ENCODE assay signal across 1 cellular context in genomic region chr2:11355194-11356053, GRCh38.
TF ChIP-seq lines count a peak whose summit lies in the region.

No MANE protein-coding gene starts in this region.

TF ChIP-seq in HepG2, 621 proteins besides CTCF, POLR2A, EP300 and RAD21 (continued from another document and continues in another):
- TF ChIP-seq ZNF687 (CRISPR knock-in tag; IDR thresholded peaks at IDR 0.05) (peak; percentile 84), ZNF740 (CRISPR knock-in tag; IDR thresholded peaks at IDR 0.05) (peak; percentile 16; the same call in 1 of the 2 replicates), MAFK (conservative IDR thresholded peaks at IDR 0.05 in 1 of 2, IDR thresholded peaks at IDR 0.05 in 1 of 2; ENCODE audit: low read length in 2 of 2) (no peak), CC2D1A (CRISPR knock-in tag; IDR thresholded peaks at IDR 0.05) (no peak), ZBTB40 (IDR thresholded peaks at IDR 0.05) (no peak), ZBTB40 (CRISPR knock-in tag; IDR thresholded peaks at IDR 0.05) (no peak; the same call in 1 of the 2 replicates), ZBTB7A (CRISPR knock-in tag; IDR thresholded peaks at IDR 0.05) (peak; percentile 72; the same call in 1 of the 2 replicates), MIXL1 (CRISPR knock-in tag; IDR thresholded peaks at IDR 0.05) (peak; percentile 13; the same call in 1 of the 2 replicates), GPBP1L1 (CRISPR knock-in tag; IDR thresholded peaks at IDR 0.05) (no peak), ZNF232 (CRISPR knock-in tag; IDR thresholded peaks at IDR 0.05; ENCODE audit: borderline replicate concordance) (0 out of 2 replicates have a peak, but pooled peaks have one; percentile 27), ZNF761 (CRISPR knock-in tag; conservative IDR thresholded peaks at IDR 0.05) (peak; percentile 37; the same call in 1 of the 2 replicates), CEBPZ (IDR thresholded peaks at IDR 0.05; ENCODE audit: low read length) (no peak), MAX (IDR thresholded peaks at IDR 0.05) (peak; percentile 62), TOPORS (CRISPR knock-in tag; IDR thresholded peaks at IDR 0.05) (0 out of 2 replicates have a peak, but pooled peaks have one; percentile 37), NCOA2 (CRISPR knock-in tag; IDR thresholded peaks at IDR 0.05) (no peak; the same call in 1 of the 2 replicates), HOXA7 (CRISPR knock-in tag; IDR thresholded peaks at IDR 0.05) (no peak), CREB1 (IDR thresholded peaks at IDR 0.05) (no peak), CREB1 (CRISPR knock-in tag; IDR thresholded peaks at IDR 0.05) (no peak), TERF1 (CRISPR knock-in tag; IDR thresholded peaks at IDR 0.05) (no peak), ERF (CRISPR knock-in tag; IDR thresholded peaks at IDR 0.05) (no peak), RFXANK (CRISPR knock-in tag; IDR thresholded peaks at IDR 0.05) (no peak), DDIT3 (CRISPR knock-in tag; IDR thresholded peaks at IDR 0.05) (no peak), IRF2 (CRISPR knock-in tag; IDR thresholded peaks at IDR 0.05) (no peak; the same call in 1 of the 2 replicates), NFE2L1 (CRISPR knock-in tag; IDR thresholded peaks at IDR 0.05; ENCODE audit: borderline replicate concordance) (no peak), SNAI1 (CRISPR knock-in tag; IDR thresholded peaks at IDR 0.05; ENCODE audit: borderline replicate concordance) (no peak), PATZ1 (CRISPR knock-in tag; IDR thresholded peaks at IDR 0.05) (peak; percentile 68), RXRB (CRISPR knock-in tag; IDR thresholded peaks at IDR 0.05; ENCODE audit: borderline replicate concordance) (peak; percentile 89), KAT8 (CRISPR knock-in tag; IDR thresholded peaks at IDR 0.05) (0 out of 2 replicates have a peak, but pooled peaks have one; percentile 33), NR2F1 (CRISPR knock-in tag; IDR thresholded peaks at IDR 0.05) (peak; percentile 85 to 93), SAFB2 (CRISPR knock-in tag; IDR thresholded peaks at IDR 0.05; ENCODE audit: borderline replicate concordance, low read depth) (no peak), DMTF1 (CRISPR knock-in tag; IDR thresholded peaks at IDR 0.05) (no peak)
